1 cellular context compared by ENCODE assay signal in the genomic region with DNA sequence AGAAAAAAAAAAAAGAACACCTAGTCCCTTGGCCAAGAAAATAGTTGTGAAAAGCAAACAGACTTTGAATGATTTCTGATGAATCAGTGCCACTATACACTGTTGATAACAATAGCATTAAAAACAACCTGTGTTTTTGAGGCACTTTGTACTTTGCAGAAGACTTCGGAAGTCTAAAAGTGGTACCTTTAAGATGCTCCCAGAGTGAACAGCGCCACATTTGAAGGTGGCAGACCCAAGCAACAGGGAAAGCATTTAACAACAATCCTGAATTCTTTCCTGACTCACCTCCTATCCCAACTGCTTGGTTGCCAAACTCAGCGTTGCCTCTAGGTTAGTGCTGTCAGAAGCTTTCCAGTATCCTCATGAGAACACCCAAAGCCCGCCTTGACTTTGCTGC.
TF ChIP-seq lines count a peak whose summit lies in the region.

No MANE protein-coding gene starts in this region.

TF ChIP-seq in WTC11, 78 proteins besides CTCF, POLR2A, EP300 and RAD21 (continued from another document):
- TF ChIP-seq, protein P1, sequence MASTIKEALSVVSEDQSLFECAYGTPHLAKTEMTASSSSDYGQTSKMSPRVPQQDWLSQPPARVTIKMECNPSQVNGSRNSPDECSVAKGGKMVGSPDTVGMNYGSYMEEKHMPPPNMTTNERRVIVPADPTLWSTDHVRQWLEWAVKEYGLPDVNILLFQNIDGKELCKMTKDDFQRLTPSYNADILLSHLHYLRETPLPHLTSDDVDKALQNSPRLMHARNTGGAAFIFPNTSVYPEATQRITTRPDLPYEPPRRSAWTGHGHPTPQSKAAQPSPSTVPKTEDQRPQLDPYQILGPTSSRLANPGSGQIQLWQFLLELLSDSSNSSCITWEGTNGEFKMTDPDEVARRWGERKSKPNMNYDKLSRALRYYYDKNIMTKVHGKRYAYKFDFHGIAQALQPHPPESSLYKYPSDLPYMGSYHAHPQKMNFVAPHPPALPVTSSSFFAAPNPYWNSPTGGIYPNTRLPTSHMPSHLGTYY (CRISPR knock-in tag; IDR thresholded peaks at IDR 0.05) = no peak
- TF ChIP-seq, protein P2, sequence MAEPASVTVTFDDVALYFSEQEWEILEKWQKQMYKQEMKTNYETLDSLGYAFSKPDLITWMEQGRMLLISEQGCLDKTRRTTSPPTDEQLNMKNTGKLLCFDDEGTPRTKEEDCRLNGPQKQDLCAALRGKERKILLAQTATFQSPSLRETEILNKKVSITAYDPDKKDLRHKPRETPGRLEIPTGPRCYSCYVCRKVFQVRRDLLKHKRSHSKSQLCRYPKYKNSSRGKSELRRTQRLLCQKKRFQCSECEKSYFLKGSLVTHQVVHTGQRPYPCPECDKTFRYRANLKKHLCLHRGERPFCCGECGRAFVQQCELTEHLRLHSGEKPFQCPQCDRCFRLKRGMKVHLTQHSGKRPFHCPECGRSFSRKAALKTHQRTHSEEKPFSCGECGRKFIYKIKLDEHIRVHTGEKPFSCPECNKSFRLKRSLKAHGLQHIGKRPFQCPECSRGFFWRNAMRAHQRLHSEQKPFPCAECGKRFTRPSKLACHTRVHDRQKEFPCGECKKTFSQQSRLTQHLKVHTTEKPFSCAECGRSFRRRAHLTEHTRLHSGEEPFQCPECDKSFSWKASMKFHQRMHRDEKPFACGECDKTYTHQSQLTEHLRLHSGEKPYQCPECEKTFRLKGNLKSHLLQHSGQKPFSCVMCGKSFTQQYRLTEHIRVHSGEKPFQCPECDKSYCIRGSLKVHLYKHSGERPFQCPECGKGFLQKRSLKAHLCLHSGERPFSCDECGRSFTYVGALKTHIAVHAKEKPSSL (CRISPR knock-in tag; conservative IDR thresholded peaks at IDR 0.05) = no peak
- TF ChIP-seq JUN (CRISPR knock-in tag; IDR thresholded peaks at IDR 0.05) = no peak
- TF ChIP-seq NFYB (CRISPR knock-in tag; conservative IDR thresholded peaks at IDR 0.05; ENCODE audit: low read depth) = no peak
